18 cellular contexts compared by ENCODE assay signal in genomic region chr17:80109066-80109618, GRCh38. TPM values are rescaled to one million over a fixed set of nuclear protein-coding genes. Genes with fewer than 3 reads are reported as not detected.
DNase-seq lines count a peak whose midpoint lies in the region; ATAC-seq, FAIRE-seq and TF ChIP-seq lines count a peak whose summit lies in the region.
"Had no signal": no experiment of that assay in that cellular context is flagged by ENCODE, and none has a peak within 500 bp of the region (broad histone marks: within the 10 kb centered on the region; RNA-seq: fewer than 3 reads in every experiment).

No MANE protein-coding gene starts in this region.

- no peaks in the 10 kb centered on the region for H4K20me1 ChIP-seq in mammary epithelial cell (ENCODE audit: insufficient read depth, low read length)

- no peaks in the 10 kb centered on the region for H3K9me3 Mint-ChIP-seq in activated naive CD8-positive, alpha-beta T cell treated with anti-CD3 and anti-CD28 coated beads, Interleukin-2, amount 10 ng/mL, durations not matched to agents 7 days and 5 days
- no peaks in the 10 kb centered on the region for H3K9me3 Mint-ChIP-seq in activated naive CD8-positive, alpha-beta T cell treated with anti-CD3 and anti-CD28 coated beads for 36 hours
- no peaks in the 10 kb centered on the region for H3K9me3 Mint-ChIP-seq in activated CD4-positive, alpha-beta memory T cell treated with anti-CD3 and anti-CD28 coated beads, Interleukin-2, amount 10 ng/mL, durations not matched to agents 7 days and 5 days
- H3K9me3 Mint-ChIP-seq: HFFc6 had no signal

- H3K27ac ChIP-seq in mammary epithelial cell (ENCODE audit: insufficient read depth, low read depth, low read length), result no peak overlapping the region
- H3K27ac ChIP-seq in kidney (ENCODE audit: low read depth in 2 of 2, low read length in 2 of 2), result no peak overlapping the region

- H3K36me3 Mint-ChIP-seq in activated naive CD8-positive, alpha-beta T cell treated with anti-CD3 and anti-CD28 coated beads, Interleukin-2, amount 10 ng/mL, durations not matched to agents 7 days and 5 days, result no peaks in the 10 kb centered on the region
- H3K36me3 Mint-ChIP-seq in activated naive CD8-positive, alpha-beta T cell treated with anti-CD3 and anti-CD28 coated beads for 36 hours, result peaks cover 2% of the 10 kb centered on the region
- H3K36me3 Mint-ChIP-seq in activated CD4-positive, alpha-beta memory T cell treated with anti-CD3 and anti-CD28 coated beads, Interleukin-2, amount 10 ng/mL, durations not matched to agents 7 days and 5 days (ENCODE audit: low read depth), result no peaks in the 10 kb centered on the region

- no peaks in the 10 kb centered on the region for H3K4me1 Mint-ChIP-seq in activated naive CD8-positive, alpha-beta T cell treated with anti-CD3 and anti-CD28 coated beads, Interleukin-2, amount 10 ng/mL, durations not matched to agents 7 days and 5 days
- H3K4me1 Mint-ChIP-seq in activated naive CD8-positive, alpha-beta T cell treated with anti-CD3 and anti-CD28 coated beads for 36 hours, result no peaks in the 10 kb centered on the region
- H3K4me1 Mint-ChIP-seq in activated CD4-positive, alpha-beta memory T cell treated with anti-CD3 and anti-CD28 coated beads, Interleukin-2, amount 10 ng/mL, durations not matched to agents 7 days and 5 days, result no peaks in the 10 kb centered on the region

- in situ Hi-C loops in mammary epithelial cell (cut with MboI; ENCODE audit: low sequenced_read_pairs in 2 of 2), result no loop called here

- H3K4me2 ChIP-seq in mammary epithelial cell (ENCODE audit: insufficient read depth, low read depth, low read length), result peak overlapping the region; percentile 58

- H3K27ac Mint-ChIP-seq in activated naive CD8-positive, alpha-beta T cell treated with anti-CD3 and anti-CD28 coated beads, Interleukin-2, amount 10 ng/mL, durations not matched to agents 7 days and 5 days, result no peak overlapping the region
- no peak overlapping the region for H3K27ac Mint-ChIP-seq in activated naive CD8-positive, alpha-beta T cell treated with anti-CD3 and anti-CD28 coated beads for 36 hours
- H3K27ac Mint-ChIP-seq in activated CD4-positive, alpha-beta memory T cell treated with anti-CD3 and anti-CD28 coated beads, Interleukin-2, amount 10 ng/mL, durations not matched to agents 7 days and 5 days, result no peak overlapping the region
- H3K27ac Mint-ChIP-seq: HFFc6 had no signal

- BruUV-seq in mammary epithelial cell (replicated peaks; lab: Mats Ljungman, UMichigan), result no TSS peak

- CTCF ChIA-PET in mammary epithelial cell (lab: Charles Lee; ENCODE audit: low non-redundant PET), result no interaction called here
- CTCF ChIA-PET in activated CD4-positive, alpha-beta memory T cell treated with anti-CD3 and anti-CD28 coated beads, Interleukin-2, amount 10 ng/mL, durations not matched to agents 7 days and 5 days (lab: Charles Lee), result interaction anchor here (1.9 kb wide), 1 partner anchor 8 kb away, joined by 7 read pairs; the partner anchor contains the start of gene GAA

- H3K4me1 ChIP-seq in mammary epithelial cell (ENCODE audit: insufficient read depth, low read length), result peaks cover 24% of the 10 kb centered on the region
- no peaks in the 10 kb centered on the region for H3K4me1 ChIP-seq in kidney (ENCODE audit: control insufficient read depth in 1 of 2, insufficient read depth in 1 of 2, low read depth in 1 of 2, low read length in 2 of 2)

- WGBS in mammary epithelial cell (ENCODE audit: low coverage, missing lambda C conversion rate), result 47% methylated on average over 13 of the region's 13 CpGs

- H3K9me3 ChIP-seq in mammary epithelial cell (replicated peaks; ENCODE audit: insufficient read depth, low read length) (no peaks in the 10 kb centered on the region), kidney (ENCODE audit: control insufficient read depth in 1 of 2, low read length in 2 of 2) (no peaks in the 10 kb centered on the region)

- no peaks in the 10 kb centered on the region for H3K27me3 Mint-ChIP-seq in activated naive CD8-positive, alpha-beta T cell treated with anti-CD3 and anti-CD28 coated beads, Interleukin-2, amount 10 ng/mL, durations not matched to agents 7 days and 5 days
- H3K27me3 Mint-ChIP-seq in activated naive CD8-positive, alpha-beta T cell treated with anti-CD3 and anti-CD28 coated beads for 36 hours, result no peaks in the 10 kb centered on the region
- H3K27me3 Mint-ChIP-seq in activated CD4-positive, alpha-beta memory T cell treated with anti-CD3 and anti-CD28 coated beads, Interleukin-2, amount 10 ng/mL, durations not matched to agents 7 days and 5 days, result no peaks in the 10 kb centered on the region

- H3K79me2 ChIP-seq in mammary epithelial cell (ENCODE audit: insufficient read depth, low read length), result no peaks in the 10 kb centered on the region

- H3K4me3 Mint-ChIP-seq in activated naive CD8-positive, alpha-beta T cell treated with anti-CD3 and anti-CD28 coated beads, Interleukin-2, amount 10 ng/mL, durations not matched to agents 7 days and 5 days, result no peak overlapping the region
- H3K4me3 Mint-ChIP-seq in activated naive CD8-positive, alpha-beta T cell treated with anti-CD3 and anti-CD28 coated beads for 36 hours, result no peak overlapping the region
- H3K4me3 Mint-ChIP-seq in activated CD4-positive, alpha-beta memory T cell treated with anti-CD3 and anti-CD28 coated beads, Interleukin-2, amount 10 ng/mL, durations not matched to agents 7 days and 5 days, result no peak overlapping the region
- H3K4me3 Mint-ChIP-seq: HFFc6 had no signal

- TF ChIP-seq CTCF in mammary epithelial cell (conservative IDR thresholded peaks at IDR 0.05 in 1 of 2, IDR thresholded peaks at IDR 0.05 in 1 of 2; ENCODE audit: extremely low read depth in 1 of 2, insufficient read depth in 1 of 2, low read depth in 1 of 2, low read length in 2 of 2), result no peak
- TF ChIP-seq CTCF in kidney (IDR thresholded peaks at IDR 0.05; ENCODE audit: borderline replicate concordance, extremely low read depth, insufficient read depth), result no peak

- H2AFZ ChIP-seq in mammary epithelial cell (ENCODE audit: low read depth, low read length), result no peak overlapping the region

- no peaks in the 10 kb centered on the region for H3K27me3 ChIP-seq in mammary epithelial cell (ENCODE audit: insufficient read depth, low read length)

- peak; percentile 10 for DNase-seq in activated naive CD8-positive, alpha-beta T cell treated with anti-CD3 and anti-CD28 coated beads, Interleukin-2, amount 10 ng/mL, durations not matched to agents 7 days and 5 days
- no peak for DNase-seq in activated naive CD8-positive, alpha-beta T cell treated with anti-CD3 and anti-CD28 coated beads for 36 hours
- no peak for DNase-seq in mammary epithelial cell
- DNase-seq in kidney, result peak; percentile 29
- DNase-seq in activated CD4-positive, alpha-beta memory T cell treated with anti-CD3 and anti-CD28 coated beads, Interleukin-2, amount 10 ng/mL, durations not matched to agents 7 days and 5 days, result no peak
- DNase-seq in activated CD4-positive, alpha-beta T cell treated with anti-CD3 and anti-CD28 coated beads for 1 hour, result no peak
- DNase-seq: C1 segment of cervical spinal cord, GF-D8, HFFc6, KBM-7, NCI-H1417 treated with DMSO at 0.1 percent for 48 hours, NCI-H1930, NCI-H446, NCI-H748 treated with DMSO at 0.1 percent for 48 hours, OCI-M1 had no signal

- ATAC-seq in activated naive CD8-positive, alpha-beta T cell treated with anti-CD3 and anti-CD28 coated beads, Interleukin-2, amount 10 ng/mL, durations not matched to agents 7 days and 5 days (ENCODE audit: low read depth), result no peak
- no peak for ATAC-seq in GM19324 (IDR thresholded peaks at IDR 0.05; ENCODE audit: low FRiP score, unreplicated experiment)

- H3K36me3 ChIP-seq in mammary epithelial cell (ENCODE audit: insufficient read depth, low read length), result no peaks in the 10 kb centered on the region
- no peaks in the 10 kb centered on the region for H3K36me3 ChIP-seq in kidney (ENCODE audit: control insufficient read depth in 1 of 2, insufficient read depth in 2 of 2, low read length in 2 of 2)

- no peak overlapping the region for H3K9ac ChIP-seq in mammary epithelial cell (ENCODE audit: insufficient read depth, low read length)
- H3K9ac ChIP-seq in kidney (ENCODE audit: low read length in 2 of 2), result no peak overlapping the region

- FAIRE-seq in kidney (lab: Jason Lieb, UNC), result no peak
- FAIRE-seq: A204.1, GM12892 had no signal

- H3K4me3 ChIP-seq in mammary epithelial cell (replicated peaks in 1 of 3; ENCODE audit: insufficient read depth in 1 of 3, low read depth in 2 of 3, low read length in 3 of 3) (no peak overlapping the region), kidney (ENCODE audit: low read length in 2 of 2) (no peak overlapping the region)

- intact Hi-C loops in mammary epithelial cell (cut with micrococcal nuclease), result loop anchor here (2.0 to 10.0 kb wide), 3 partner anchors 16 to 76 kb away; partner anchors contain the start of gene EIF4A3
- intact Hi-C loops in kidney (cut with DNase I), result no loop called here

- POLR2A ChIA-PET in activated naive CD8-positive, alpha-beta T cell treated with anti-CD3 and anti-CD28 coated beads, Interleukin-2, amount 10 ng/mL, durations not matched to agents 7 days and 5 days (lab: Charles Lee), result interaction anchor here (1.0 kb wide), 1 partner anchor 8 kb away, joined by 3 read pairs; the partner anchor contains the start of gene GAA
- POLR2A ChIA-PET in activated CD4-positive, alpha-beta memory T cell treated with anti-CD3 and anti-CD28 coated beads, Interleukin-2, amount 10 ng/mL, durations not matched to agents 7 days and 5 days (lab: Charles Lee), result interaction anchor here (1.2 kb wide), 1 partner anchor 8 kb away, joined by 4 read pairs; the partner anchor contains the start of gene GAA

- dilution Hi-C loops in mammary epithelial cell (cut with HindIII; ENCODE audit: low sequenced_read_pairs), result loop anchor here (5.0 kb wide), 1 partner anchor 33 kb away; no protein-coding TSS in a partner anchor

RNA-seq across cellular contexts. Expression of gene GAA, which starts 7.8 kb away (rescaled TPM):
- total RNA-seq in activated naive CD8-positive, alpha-beta T cell treated with anti-CD3 and anti-CD28 coated beads, Interleukin-2, amount 10 ng/mL, durations not matched to agents 7 days and 5 days, result 10 to 100 TPM; 41.9 to 48.9 TPM
- 10 to 100 TPM; 39.3 to 43.9 TPM for total RNA-seq in activated naive CD8-positive, alpha-beta T cell treated with anti-CD3 and anti-CD28 coated beads for 36 hours
- total RNA-seq in mammary epithelial cell, result 100 to 1,000 TPM in 1 of 2 donors, 10 to 100 TPM in 1; 32.2 to 230 TPM
- 12.7 TPM for polyA plus RNA-seq in mammary epithelial cell
- 6.2 TPM for polyA minus RNA-seq in mammary epithelial cell
- total RNA-seq in kidney, result 62.3 TPM
- 78.7 TPM for polyA plus RNA-seq in kidney (ENCODE audit: insufficient read depth, low read depth, low replicate concordance)
- total RNA-seq in activated CD4-positive, alpha-beta memory T cell treated with anti-CD3 and anti-CD28 coated beads, Interleukin-2, amount 10 ng/mL, durations not matched to agents 7 days and 5 days, result 10 to 100 TPM; 16.0 to 18.7 TPM

RNA-seq across cellular contexts. Expression of gene EIF4A3, which starts 37.8 kb away (rescaled TPM):
- 100 to 1,000 TPM; 106 to 115 TPM for total RNA-seq in activated naive CD8-positive, alpha-beta T cell treated with anti-CD3 and anti-CD28 coated beads, Interleukin-2, amount 10 ng/mL, durations not matched to agents 7 days and 5 days
- total RNA-seq in activated naive CD8-positive, alpha-beta T cell treated with anti-CD3 and anti-CD28 coated beads for 36 hours, result 100 to 1,000 TPM; 192 to 197 TPM
- 10 to 100 TPM; 79.7 to 86.4 TPM for total RNA-seq in mammary epithelial cell
- 139 TPM for polyA plus RNA-seq in mammary epithelial cell
- polyA minus RNA-seq in mammary epithelial cell, result 104 TPM
- 75.0 TPM for total RNA-seq in kidney
- polyA plus RNA-seq in kidney (ENCODE audit: insufficient read depth, low read depth, low replicate concordance), result 63.6 TPM
- total RNA-seq in activated CD4-positive, alpha-beta memory T cell treated with anti-CD3 and anti-CD28 coated beads, Interleukin-2, amount 10 ng/mL, durations not matched to agents 7 days and 5 days, result 100 to 1,000 TPM; 109 to 115 TPM

Comparison
In these comparisons a context has a peak if more than half of its experiments do, and no peak if none do; other contexts are left out.
1. DNase-seq: peak in activated naive CD8-positive, alpha-beta T cell treated with anti-CD3 and anti-CD28 coated beads, Interleukin-2, amount 10 ng/mL, durations not matched to agents 7 days and 5 days (single experiment) and kidney (single experiment); none in activated naive CD8-positive, alpha-beta T cell treated with anti-CD3 and anti-CD28 coated beads for 36 hours (single experiment), mammary epithelial cell (single experiment), activated CD4-positive, alpha-beta memory T cell treated with anti-CD3 and anti-CD28 coated beads, Interleukin-2, amount 10 ng/mL, durations not matched to agents 7 days and 5 days (single experiment) and activated CD4-positive, alpha-beta T cell treated with anti-CD3 and anti-CD28 coated beads for 1 hour (single experiment).